In the genomic region with DNA sequence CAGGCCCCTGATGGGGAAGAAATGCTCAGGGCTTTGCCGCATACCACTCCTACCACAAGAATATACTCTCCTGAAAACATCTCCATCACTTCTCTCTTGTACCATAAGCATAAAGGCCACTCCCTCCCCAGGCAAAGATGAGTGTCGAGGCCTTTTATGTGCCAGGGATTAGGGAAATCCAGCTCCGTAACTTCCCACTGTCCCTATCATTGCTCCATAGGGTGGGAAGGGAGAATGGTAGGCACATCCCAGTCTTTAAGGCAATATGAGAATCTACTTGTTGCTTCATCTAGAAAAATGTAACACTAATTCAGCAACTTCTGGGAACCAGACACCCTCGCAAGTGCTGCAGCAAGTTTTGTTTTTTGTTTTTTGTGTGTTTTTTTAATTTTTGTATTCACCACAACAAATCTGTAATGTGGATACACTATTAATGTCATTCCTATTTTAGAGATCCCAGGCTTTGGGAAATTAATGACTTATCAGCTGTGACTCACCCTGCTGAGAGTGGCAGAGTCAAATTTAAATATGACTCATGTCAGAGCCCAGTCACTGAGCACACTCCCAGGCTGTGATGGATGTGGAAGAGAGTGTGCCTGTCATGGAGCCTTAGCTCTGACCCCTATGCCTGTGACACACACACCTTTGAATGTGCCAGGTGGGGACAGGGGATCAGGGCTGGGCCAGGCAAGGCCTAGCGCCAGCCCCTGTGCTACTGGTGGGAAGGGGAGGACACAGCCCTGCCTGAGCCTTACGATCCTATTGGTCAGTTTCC, we compare ENCODE assay signal across 8 cellular contexts. TPM values are rescaled to one million over a fixed set of nuclear protein-coding genes. Genes with fewer than 3 reads are reported as not detected.
DNase-seq lines count a peak whose midpoint lies in the region; ATAC-seq and TF ChIP-seq lines count a peak whose summit lies in the region.

No MANE protein-coding gene starts in this region.

- CTCF ChIA-PET in HEK293 (lab: Yijun Ruan, JAX), result interaction anchor here (1.2 to 2.1 kb wide), 2 partner anchors 19 to 32 kb away, joined by 5 to 14 read pairs; no protein-coding TSS in a partner anchor

- no peaks in the 10 kb centered on the region for H3K9me3 ChIP-seq in HEK293 (ENCODE audit: control insufficient read depth, insufficient read depth, low read depth, low read length)

- no peak for TF ChIP-seq CTCF in HEK293 (tag by site-specific recombination; IDR thresholded peaks at IDR 0.05)
- no peak for TF ChIP-seq CTCF in fibroblast of pulmonary artery (IDR thresholded peaks at IDR 0.05; ENCODE audit: low read length, missing control alignments)

- no peak overlapping the region; the same call in 1 of the 2 replicates for H3K27ac ChIP-seq in HEK293 (ENCODE audit: extremely low read depth, low read depth, low read length)

- no peak for ATAC-seq in GM21528 (IDR thresholded peaks at IDR 0.05; ENCODE audit: low FRiP score, unreplicated experiment)

- H3K4me1 ChIP-seq in HEK293 (ENCODE audit: control insufficient read depth, insufficient read depth, low read length), result peaks cover 33% of the 10 kb centered on the region

- H3K36me3 ChIP-seq in HEK293 (ENCODE audit: control insufficient read depth in 2 of 2, insufficient read depth in 1 of 2, low read length in 2 of 2), result no peaks in the 10 kb centered on the region

- DNase-seq in ELR (ENCODE audit: low read depth) (peak; percentile 93), RKO (ENCODE audit: low spot score) (peak; percentile 91), fibroblast of pulmonary artery (ENCODE audit: low read depth) (peak; percentile 69), renal cortical epithelial cell (ENCODE audit: low read depth) (peak; percentile 92), NCI-H1092 treated with DMSO at 0.1 percent for 48 hours (lab: John Stamatoyannopoulos, UW) (no peak)
- no peak for DNase-seq in effector CD8-positive, alpha-beta T cell (lab: John Stamatoyannopoulos, UW)

- H3K4me3 ChIP-seq in HEK293 (ENCODE audit: low read depth, low read length), result no peak overlapping the region
- H3K4me3 ChIP-seq in fibroblast of pulmonary artery (replicated peaks; ENCODE audit: low read depth, low read length), result no peak overlapping the region

- POLR2A ChIA-PET in HEK293 (lab: Yijun Ruan, JAX), result interaction anchor here (1.1 to 2.3 kb wide), 2 partner anchors 16 to 24 kb away, joined by 3 to 8 read pairs; a partner anchor contains a TSS

TF ChIP-seq in HEK293, 187 proteins besides CTCF, POLR2A, EP300 and RAD21 (continues in another document):
- TF ChIP-seq, protein P1, sequence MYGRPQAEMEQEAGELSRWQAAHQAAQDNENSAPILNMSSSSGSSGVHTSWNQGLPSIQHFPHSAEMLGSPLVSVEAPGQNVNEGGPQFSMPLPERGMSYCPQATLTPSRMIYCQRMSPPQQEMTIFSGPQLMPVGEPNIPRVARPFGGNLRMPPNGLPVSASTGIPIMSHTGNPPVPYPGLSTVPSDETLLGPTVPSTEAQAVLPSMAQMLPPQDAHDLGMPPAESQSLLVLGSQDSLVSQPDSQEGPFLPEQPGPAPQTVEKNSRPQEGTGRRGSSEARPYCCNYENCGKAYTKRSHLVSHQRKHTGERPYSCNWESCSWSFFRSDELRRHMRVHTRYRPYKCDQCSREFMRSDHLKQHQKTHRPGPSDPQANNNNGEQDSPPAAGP (tag by site-specific recombination; IDR thresholded peaks at IDR 0.05), result peak; percentile 40; the same call in 1 of the 2 replicates
- TF ChIP-seq SCRT1 (tag by site-specific recombination; IDR thresholded peaks at IDR 0.05; ENCODE audit: borderline replicate concordance) (0 out of 2 replicates have a peak, but pooled peaks have one; percentile 33), ZNF629 (tag by site-specific recombination; IDR thresholded peaks at IDR 0.05) (peak; percentile 51; the same call in 1 of the 2 replicates), ZBTB21 (tag by site-specific recombination; IDR thresholded peaks at IDR 0.05) (no peak), ZNF2 (tag by site-specific recombination; IDR thresholded peaks at IDR 0.05) (no peak), ZNF660 (tag by site-specific recombination; IDR thresholded peaks at IDR 0.05) (0 out of 2 replicates have a peak, but pooled peaks have one; percentile 28), SP3 (tag by site-specific recombination; IDR thresholded peaks at IDR 0.05) (no peak), ZNF335 (tag by site-specific recombination; conservative IDR thresholded peaks at IDR 0.05) (peak; percentile 34), ZNF354C (tag by site-specific recombination; IDR thresholded peaks at IDR 0.05; ENCODE audit: borderline replicate concordance, low read depth) (no peak), ZNF600 (tag by site-specific recombination; IDR thresholded peaks at IDR 0.05) (peak; percentile 91), SP7 (tag by site-specific recombination; IDR thresholded peaks at IDR 0.05) (peak; percentile 75), FEZF1 (tag by site-specific recombination; IDR thresholded peaks at IDR 0.05) (peak; percentile 79), SCRT2 (tag by site-specific recombination; IDR thresholded peaks at IDR 0.05) (peak; percentile 93), ZBTB17 (tag by site-specific recombination; IDR thresholded peaks at IDR 0.05) (peak; percentile 30; the same call in 1 of the 2 replicates), TRIM28 (IDR thresholded peaks at IDR 0.05; ENCODE audit: borderline replicate concordance, low read length) (peak; percentile 22; the same call in 1 of the 2 replicates), GFI1B (tag by site-specific recombination; IDR thresholded peaks at IDR 0.05) (no peak), ZNF24 (tag by site-specific recombination; IDR thresholded peaks at IDR 0.05) (peak; percentile 32; the same call in 1 of the 2 replicates), ZNF366 (tag by site-specific recombination; conservative IDR thresholded peaks at IDR 0.05) (peak; percentile 49; the same call in 1 of the 2 replicates), ZNF621 (tag by site-specific recombination; IDR thresholded peaks at IDR 0.05) (no peak), ZNF701 (tag by site-specific recombination; IDR thresholded peaks at IDR 0.05) (no peak), ZNF585B (tag by site-specific recombination; IDR thresholded peaks at IDR 0.05) (no peak), ZNF175 (tag by site-specific recombination; IDR thresholded peaks at IDR 0.05) (no peak), ZNF555 (tag by site-specific recombination; conservative IDR thresholded peaks at IDR 0.05) (no peak), ZNF341 (tag by site-specific recombination; IDR thresholded peaks at IDR 0.05; ENCODE audit: low read depth) (no peak), ZNF324 (tag by site-specific recombination; IDR thresholded peaks at IDR 0.05) (no peak), ZSCAN16 (tag by site-specific recombination; IDR thresholded peaks at IDR 0.05) (no peak), ZNF530 (tag by site-specific recombination; IDR thresholded peaks at IDR 0.05; ENCODE audit: low read depth) (no peak), ZNF239 (tag by site-specific recombination; IDR thresholded peaks at IDR 0.05) (0 out of 2 replicates have a peak, but pooled peaks have one; percentile 44), ZNF558 (tag by site-specific recombination; IDR thresholded peaks at IDR 0.05) (no peak), ZNF146 (tag by site-specific recombination; IDR thresholded peaks at IDR 0.05) (no peak)
- TF ChIP-seq, protein P2, sequence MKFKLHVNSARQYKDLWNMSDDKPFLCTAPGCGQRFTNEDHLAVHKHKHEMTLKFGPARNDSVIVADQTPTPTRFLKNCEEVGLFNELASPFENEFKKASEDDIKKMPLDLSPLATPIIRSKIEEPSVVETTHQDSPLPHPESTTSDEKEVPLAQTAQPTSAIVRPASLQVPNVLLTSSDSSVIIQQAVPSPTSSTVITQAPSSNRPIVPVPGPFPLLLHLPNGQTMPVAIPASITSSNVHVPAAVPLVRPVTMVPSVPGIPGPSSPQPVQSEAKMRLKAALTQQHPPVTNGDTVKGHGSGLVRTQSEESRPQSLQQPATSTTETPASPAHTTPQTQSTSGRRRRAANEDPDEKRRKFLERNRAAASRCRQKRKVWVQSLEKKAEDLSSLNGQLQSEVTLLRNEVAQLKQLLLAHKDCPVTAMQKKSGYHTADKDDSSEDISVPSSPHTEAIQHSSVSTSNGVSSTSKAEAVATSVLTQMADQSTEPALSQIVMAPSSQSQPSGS (tag by site-specific recombination; IDR thresholded peaks at IDR 0.05; ENCODE audit: low read depth), result no peak
- TF ChIP-seq, protein P3, sequence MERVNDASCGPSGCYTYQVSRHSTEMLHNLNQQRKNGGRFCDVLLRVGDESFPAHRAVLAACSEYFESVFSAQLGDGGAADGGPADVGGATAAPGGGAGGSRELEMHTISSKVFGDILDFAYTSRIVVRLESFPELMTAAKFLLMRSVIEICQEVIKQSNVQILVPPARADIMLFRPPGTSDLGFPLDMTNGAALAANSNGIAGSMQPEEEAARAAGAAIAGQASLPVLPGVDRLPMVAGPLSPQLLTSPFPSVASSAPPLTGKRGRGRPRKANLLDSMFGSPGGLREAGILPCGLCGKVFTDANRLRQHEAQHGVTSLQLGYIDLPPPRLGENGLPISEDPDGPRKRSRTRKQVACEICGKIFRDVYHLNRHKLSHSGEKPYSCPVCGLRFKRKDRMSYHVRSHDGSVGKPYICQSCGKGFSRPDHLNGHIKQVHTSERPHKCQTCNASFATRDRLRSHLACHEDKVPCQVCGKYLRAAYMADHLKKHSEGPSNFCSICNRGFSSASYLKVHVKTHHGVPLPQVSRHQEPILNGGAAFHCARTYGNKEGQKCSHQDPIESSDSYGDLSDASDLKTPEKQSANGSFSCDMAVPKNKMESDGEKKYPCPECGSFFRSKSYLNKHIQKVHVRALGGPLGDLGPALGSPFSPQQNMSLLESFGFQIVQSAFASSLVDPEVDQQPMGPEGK (tag by site-specific recombination; IDR thresholded peaks at IDR 0.05), result no peak

RNA-seq across cellular contexts. Expression of a gene that starts 23.4 kb away (rescaled TPM):
- total RNA-seq in renal cortical epithelial cell, result 52.5 and 79.5 TPM in 2 replicates

Comparison
In these comparisons a context has a peak if more than half of its experiments do, and no peak if none do; other contexts are left out.
1. DNase-seq: peak in ELR (single experiment), RKO (single experiment), fibroblast of pulmonary artery (single experiment) and renal cortical epithelial cell (single experiment); none in effector CD8-positive, alpha-beta T cell (single experiment) and NCI-H1092 treated with DMSO at 0.1 percent for 48 hours (single experiment).